Comparison of ENCODE assay signal across 10 cellular contexts in the genomic region with DNA sequence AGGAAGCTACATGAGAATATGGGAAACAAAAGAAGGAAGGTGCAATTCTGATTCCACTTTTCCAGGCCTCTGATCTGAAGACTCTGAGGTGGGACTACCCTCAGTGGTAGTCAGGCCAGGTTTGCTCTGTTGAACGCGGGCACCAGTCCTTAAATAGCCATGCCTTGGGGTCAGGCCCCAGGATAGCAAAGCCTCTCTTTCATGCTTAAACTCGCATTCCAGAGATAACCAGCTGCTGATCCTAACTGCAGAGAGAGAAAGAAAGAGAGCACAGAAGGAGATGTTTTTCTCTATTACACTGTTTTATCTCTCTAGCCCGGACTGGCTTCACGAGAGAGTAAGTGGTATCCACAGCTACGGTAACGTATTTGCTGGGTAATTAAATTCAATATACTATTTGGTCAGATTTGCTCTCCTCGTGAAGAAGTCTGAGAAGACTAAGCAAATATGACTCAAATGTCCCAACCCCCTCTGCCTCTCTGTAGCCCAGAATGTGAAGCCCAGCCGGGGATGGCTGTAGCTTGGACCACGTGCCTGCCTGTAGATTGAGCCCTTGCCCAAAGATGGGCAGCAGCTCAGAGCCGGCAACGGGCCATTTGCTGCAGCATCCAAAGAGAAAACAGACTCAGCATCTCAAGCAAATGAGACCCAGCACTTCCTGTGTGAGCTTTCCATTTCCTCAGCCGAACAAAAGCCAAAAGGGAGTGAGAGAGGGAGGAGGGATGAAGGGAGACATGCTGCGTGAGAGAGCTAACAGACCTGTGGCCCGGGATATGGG.
DNase-seq lines count a peak whose midpoint lies in the region; ATAC-seq and TF ChIP-seq lines count a peak whose summit lies in the region.
"Had no signal": no experiment of that assay in that cellular context is flagged by ENCODE, and none has a peak within 500 bp of the region (broad histone marks: within the 10 kb centered on the region; RNA-seq: fewer than 3 reads in every experiment).

No MANE protein-coding gene starts in this region.

- H3K36me3 Mint-ChIP-seq in endothelial cell (ENCODE audit: low read depth, unreplicated experiment) (peaks cover 24% of the 10 kb centered on the region), mesothelial cell of epicardium (peaks cover 21% of the 10 kb centered on the region)

- TF ChIP-seq CTCF in endothelial cell (IDR thresholded peaks at IDR 0.05; ENCODE audit: unreplicated experiment) = no peak
- no peak for TF ChIP-seq CTCF in mesothelial cell of epicardium (IDR thresholded peaks at IDR 0.05; ENCODE audit: unreplicated experiment)

- peaks cover 12% of the 10 kb centered on the region for H3K27me3 Mint-ChIP-seq in endothelial cell (ENCODE audit: unreplicated experiment)
- H3K27me3 Mint-ChIP-seq in mesothelial cell of epicardium (ENCODE audit: low read depth) = no peaks in the 10 kb centered on the region
- H3K27me3 Mint-ChIP-seq: naive B cell had no signal

- no peaks in the 10 kb centered on the region for H3K4me1 ChIP-seq in thymus (ENCODE audit: control insufficient read depth, insufficient read depth, low read length)

- DNase-seq in NCI-H2029 treated with DMSO at 0.1 percent for 48 hours (lab: John Stamatoyannopoulos, UW) (peak; percentile 64), endothelial cell (ENCODE audit: low spot score) (no peak), mesothelial cell of epicardium (ENCODE audit: low spot score in 2 of 2, unreplicated experiment in 2 of 2) (no peak)
- DNase-seq in activated naive CD4-positive, alpha-beta T cell treated with Interleukin-2 at 50 U/mL for 16 hours = no peak
- DNase-seq: Kasumi-1, naive B cell had no signal

- H3K4me3 ChIP-seq in thymus (ENCODE audit: low read length) = no peak overlapping the region

- H3K4me3 Mint-ChIP-seq in endothelial cell (ENCODE audit: unreplicated experiment) (no peak overlapping the region), mesothelial cell of epicardium (no peak overlapping the region)
- H3K4me3 Mint-ChIP-seq: naive B cell had no signal

- ATAC-seq in GM19324 (IDR thresholded peaks at IDR 0.05; ENCODE audit: low FRiP score, unreplicated experiment) (no peak), HG02852 (IDR thresholded peaks at IDR 0.05; ENCODE audit: unreplicated experiment) (no peak), GM18511 (IDR thresholded peaks at IDR 0.05; ENCODE audit: unreplicated experiment) (no peak)

- H3K4me1 Mint-ChIP-seq in endothelial cell (ENCODE audit: unreplicated experiment) (peaks cover 39% of the 10 kb centered on the region), mesothelial cell of epicardium (peaks cover 72% of the 10 kb centered on the region)

- peaks cover 65% of the 10 kb centered on the region for H3K36me3 ChIP-seq in thymus (ENCODE audit: control insufficient read depth, insufficient read depth)

- peak overlapping the region; percentile 5 for H3K27ac Mint-ChIP-seq in endothelial cell (ENCODE audit: unreplicated experiment)
- peak overlapping the region; percentile 99 for H3K27ac Mint-ChIP-seq in mesothelial cell of epicardium

- no peaks in the 10 kb centered on the region for H3K27me3 ChIP-seq in thymus (ENCODE audit: control insufficient read depth, insufficient read depth)

- WGBS in thymus = 95% methylated on average over 15 of the region's 15 CpGs

- H3K9me3 Mint-ChIP-seq in endothelial cell (ENCODE audit: unreplicated experiment) (no peaks in the 10 kb centered on the region), mesothelial cell of epicardium (no peaks in the 10 kb centered on the region)
- H3K9me3 Mint-ChIP-seq: naive B cell had no signal

- H3K27ac ChIP-seq in thymus (ENCODE audit: low read depth) = peak overlapping the region; percentile 20

- no peaks in the 10 kb centered on the region for H3K9me3 ChIP-seq in thymus (ENCODE audit: control insufficient read depth)
